In the genomic region with DNA sequence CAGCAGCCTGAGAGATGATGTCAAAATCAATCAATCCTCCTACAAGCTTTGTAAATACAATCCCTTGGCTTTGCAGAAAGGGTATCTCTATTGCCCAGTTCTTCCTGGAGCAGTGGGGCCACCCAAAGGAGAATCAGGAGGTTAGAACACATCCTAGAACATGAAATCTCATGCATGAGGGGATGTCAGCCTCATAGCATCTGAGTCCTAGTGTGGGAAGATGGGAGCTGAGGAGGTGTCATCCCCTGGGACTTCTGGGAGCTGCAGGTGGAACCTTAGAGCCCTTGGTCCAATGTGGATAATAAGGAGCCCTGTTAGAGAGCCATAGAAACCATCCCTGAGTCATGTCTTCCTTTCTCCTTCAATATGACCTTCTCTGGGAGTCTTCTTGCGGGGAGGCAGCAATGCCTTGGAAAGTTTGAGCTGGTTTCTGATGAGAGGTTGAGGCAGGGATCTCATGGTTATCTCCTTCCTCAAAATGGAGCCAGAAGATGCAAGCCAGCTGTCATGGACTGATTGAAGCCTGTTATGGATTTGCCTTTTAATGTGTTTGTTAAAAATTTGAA, we compare ENCODE assay signal across 19 cellular contexts.
DNase-seq lines count a peak whose midpoint lies in the region; ATAC-seq and TF ChIP-seq lines count a peak whose summit lies in the region.
"Had no signal": no experiment of that assay in that cellular context is flagged by ENCODE, and none has a peak within 500 bp of the region (broad histone marks: within the 10 kb centered on the region; RNA-seq: fewer than 3 reads in every experiment).

No MANE protein-coding gene starts in this region.

- H3K27ac Mint-ChIP-seq in WTC11 = peak overlapping the region; percentile 84
- H3K27ac Mint-ChIP-seq: B cell; CD4-positive, alpha-beta memory T cell; HFFc6 had no signal

- H3K4me1 Mint-ChIP-seq in WTC11 = peaks cover 87% of the 10 kb centered on the region
- H3K4me1 Mint-ChIP-seq: CD4-positive, alpha-beta memory T cell had no signal

- TF ChIP-seq POLR2A in IMR-90 (IDR thresholded peaks at IDR 0.05; ENCODE audit: low read depth, low read length) = no peak

- H3K9me3 ChIP-seq in BLaER1 (no peaks in the 10 kb centered on the region), IMR-90 (ENCODE audit: control insufficient read depth, insufficient read depth, low read length) (no peaks in the 10 kb centered on the region), osteoblast (ENCODE audit: low read depth, low read length) (no peaks in the 10 kb centered on the region)
- H3K9me3 ChIP-seq: HAP-1 had no signal

- no peak overlapping the region for H3K23ac ChIP-seq in IMR-90 (ENCODE audit: low read depth, low read length)

- H3K56ac ChIP-seq in IMR-90 (ENCODE audit: extremely low read depth, insufficient read depth, low read length) = no peak overlapping the region

- H3K27me3 ChIP-seq in BLaER1 = no peaks in the 10 kb centered on the region
- peaks cover 7% of the 10 kb centered on the region; the same call in 1 of the 2 replicates for H3K27me3 ChIP-seq in IMR-90 (ENCODE audit: control insufficient read depth, insufficient read depth, low read length)
- H3K27me3 ChIP-seq in osteoblast (ENCODE audit: insufficient read depth, low read length) = no peaks in the 10 kb centered on the region

- intact Hi-C loops in IMR-90 (cut with micrococcal nuclease) = no loop called here

- H3K9me1 ChIP-seq in IMR-90 (ENCODE audit: insufficient read depth, low read length) = no peaks in the 10 kb centered on the region

- H4K20me1 ChIP-seq in BLaER1 = no peaks in the 10 kb centered on the region
- H4K20me1 ChIP-seq in IMR-90 (ENCODE audit: insufficient read depth, low read length) = no peaks in the 10 kb centered on the region; the same call in 1 of the 2 replicates
- H4K20me1 ChIP-seq in osteoblast (ENCODE audit: insufficient read depth, low read length) = no peaks in the 10 kb centered on the region

- in situ Hi-C loops in IMR-90 (cut with MboI; ENCODE audit: low sequenced_read_pairs) = no loop called here

- no peak overlapping the region for H4K8ac ChIP-seq in IMR-90 (ENCODE audit: low read depth in 2 of 2, low read length in 2 of 2)

- no peak overlapping the region for H2BK20ac ChIP-seq in IMR-90 (ENCODE audit: low read depth, low read length)

- H3K79me1 ChIP-seq in IMR-90 (ENCODE audit: low read depth in 1 of 2, low read length in 2 of 2) = no peaks in the 10 kb centered on the region

- no peak overlapping the region for H2BK5ac ChIP-seq in IMR-90 (ENCODE audit: low read depth, low read length, poor library complexity, severe bottlenecking)

- H2BK120ac ChIP-seq in IMR-90 (ENCODE audit: low read depth, low read length) = no peak overlapping the region

- H3K9me3 Mint-ChIP-seq in WTC11 = no peaks in the 10 kb centered on the region
- H3K9me3 Mint-ChIP-seq: HFFc6 had no signal

- TF ChIP-seq CTCF in IMR-90 (conservative IDR thresholded peaks at IDR 0.05; ENCODE audit: low read depth, low read length) (no peak), WTC11 (IDR thresholded peaks at IDR 0.05) (no peak), osteoblast (IDR thresholded peaks at IDR 0.05; ENCODE audit: extremely low read depth, low read depth, low read length) (no peak)

- no peak for TF ChIP-seq RAD21 in IMR-90 (IDR thresholded peaks at IDR 0.05; ENCODE audit: low read length)

- no peak overlapping the region for H2AK5ac ChIP-seq in IMR-90 (ENCODE audit: low read depth, low read length)

- BruUV-seq in IMR-90 (replicated peaks; lab: Mats Ljungman, UMichigan) = no TSS peak

- H2AFZ ChIP-seq in IMR-90 (replicated peaks; ENCODE audit: low read length, poor library complexity) (peak overlapping the region; percentile 21), osteoblast (ENCODE audit: low read length) (no peak overlapping the region)
- H2AFZ ChIP-seq: GM23248 had no signal

- H3K4me1 ChIP-seq in BLaER1 (peaks cover 14% of the 10 kb centered on the region), IMR-90 (ENCODE audit: control insufficient read depth, insufficient read depth, low read length) (no peaks in the 10 kb centered on the region), osteoblast (ENCODE audit: insufficient read depth, low read length) (no peaks in the 10 kb centered on the region)
- H3K4me1 ChIP-seq: HAP-1 had no signal

- no CpG with 5 or more reads among the region's 1 CpG for WGBS in IMR-90 (ENCODE audit: extremely low coverage in 2 of 2, insufficient read length in 1 of 2), 2 experiments

- no peaks in the 10 kb centered on the region for H3K27me3 Mint-ChIP-seq in WTC11 (ENCODE audit: low read depth)
- H3K27me3 Mint-ChIP-seq: B cell; CD4-positive, alpha-beta memory T cell had no signal

- H3K4me3 Mint-ChIP-seq in WTC11 = no peak overlapping the region
- H3K4me3 Mint-ChIP-seq: B cell; CD4-positive, alpha-beta memory T cell; HFFc6 had no signal

- H3K18ac ChIP-seq in IMR-90 (ENCODE audit: low read depth, low read length) = no peak overlapping the region

- dilution Hi-C loops in IMR-90 (cut with HindIII; ENCODE audit: low sequenced_read_pairs, unreplicated experiment) = no loop called here

- CTCF ChIA-PET in IMR-90 (lab: Yijun Ruan, JAX) = no interaction called here
- CTCF ChIA-PET in WTC11 (lab: Charles Lee) = no interaction called here

- DNase-seq in IMR-90 = no peak
- no peak for DNase-seq in WTC11 (ENCODE audit: low spot score)
- DNase-seq in osteoblast (ENCODE audit: insufficient read length, low spot score, missing footprints) = peak; percentile 36
- DNase-seq in NOMO-1 treated with dmso at 0.1 percent for 144 hours (lab: John Stamatoyannopoulos, UW; ENCODE audit: unreplicated experiment) = no peak
- no peak for DNase-seq in hypothalamus (lab: John Stamatoyannopoulos, UW)
- DNase-seq: C1 segment of cervical spinal cord; Calu3; CD4-positive, alpha-beta memory T cell; COR-L47; DMS53; DND-41; GM23248; HFFc6 had no signal

- no peak overlapping the region for H4K5ac ChIP-seq in IMR-90 (ENCODE audit: low read depth, low read length)

- no peaks in the 10 kb centered on the region for H3K36me3 ChIP-seq in BLaER1
- H3K36me3 ChIP-seq in IMR-90 (ENCODE audit: control insufficient read depth, insufficient read depth, low read length) = no peaks in the 10 kb centered on the region
- H3K36me3 ChIP-seq in osteoblast (ENCODE audit: insufficient read depth, low read length) = no peaks in the 10 kb centered on the region
- H3K36me3 ChIP-seq: HAP-1 had no signal

- H3K4me3 ChIP-seq in BLaER1 (no peak overlapping the region), IMR-90 (ENCODE audit: insufficient read depth, low read depth, low read length) (no peak overlapping the region), osteoblast (ENCODE audit: insufficient read depth, low read length) (no peak overlapping the region)
- H3K4me3 ChIP-seq: GM23248, HAP-1 had no signal

- POLR2A ChIA-PET in IMR-90 (lab: Charles Lee; ENCODE audit: unreplicated experiment) (no interaction called here), WTC11 (lab: Charles Lee) (interaction anchor here (0.8 kb wide), 1 partner anchor 74 kb away, joined by 4 read pairs; no protein-coding TSS in a partner anchor)

- no peak overlapping the region for H2AK9ac ChIP-seq in IMR-90 (replicated peaks; ENCODE audit: low read depth, low read length, poor library complexity)

- ATAC-seq in IMR-90 (ENCODE audit: low read depth) (no peak), WTC11 (peak; percentile 12), GM19467 (IDR thresholded peaks at IDR 0.05; ENCODE audit: unreplicated experiment) (no peak), HG02981 (IDR thresholded peaks at IDR 0.05; ENCODE audit: unreplicated experiment) (no peak)

- no peak overlapping the region for H3K27ac ChIP-seq in BLaER1
- H3K27ac ChIP-seq in IMR-90 (ENCODE audit: insufficient read depth, low read length) = no peak overlapping the region
- H3K27ac ChIP-seq in osteoblast (ENCODE audit: low read depth, low read length) = no peak overlapping the region
- H3K27ac ChIP-seq: 22Rv1, GM23248 had no signal

- H3K79me2 ChIP-seq in osteoblast (ENCODE audit: insufficient read depth, low read length) = no peaks in the 10 kb centered on the region

- H3K4me2 ChIP-seq in BLaER1 (peak overlapping the region; percentile 47), IMR-90 (ENCODE audit: low read depth, low read length) (no peak overlapping the region), osteoblast (ENCODE audit: insufficient read depth, low read length) (no peak overlapping the region)

- H3K9ac ChIP-seq in BLaER1 (no peak overlapping the region), IMR-90 (ENCODE audit: low read depth, low read length) (no peak overlapping the region)
- H3K9ac ChIP-seq: GM23248 had no signal

- peaks cover 67% of the 10 kb centered on the region for H3K36me3 Mint-ChIP-seq in WTC11
- H3K36me3 Mint-ChIP-seq: CD4-positive, alpha-beta memory T cell had no signal

- no peak overlapping the region for H3K4ac ChIP-seq in IMR-90 (ENCODE audit: low read depth, low read length)

- no peak overlapping the region for H2BK15ac ChIP-seq in IMR-90 (ENCODE audit: low read depth, low read length)

- no peak overlapping the region for H4K91ac ChIP-seq in IMR-90 (ENCODE audit: insufficient read depth, low read depth, low read length)

- no peak overlapping the region for H3K14ac ChIP-seq in IMR-90 (replicated peaks; ENCODE audit: low read depth, low read length)

TF ChIP-seq in IMR-90, 13 proteins besides CTCF, POLR2A, EP300 and RAD21 (continues in another document):
- no peak for TF ChIP-seq BHLHE40 (IDR thresholded peaks at IDR 0.05; ENCODE audit: low read depth, low read length)
- no peak for TF ChIP-seq MAFK (IDR thresholded peaks at IDR 0.05; ENCODE audit: low read depth, low read length)
- no peak for TF ChIP-seq RFX5 (IDR thresholded peaks at IDR 0.05; ENCODE audit: low read depth, low read length)
- TF ChIP-seq FOS (IDR thresholded peaks at IDR 0.05; ENCODE audit: low read depth, low read length) = no peak
- TF ChIP-seq NFE2L2 (IDR thresholded peaks at IDR 0.05; ENCODE audit: low read depth, low read length) = no peak
- no peak for TF ChIP-seq CHD1 (IDR thresholded peaks at IDR 0.05; ENCODE audit: low read depth, low read length)
- TF ChIP-seq SMC3 (IDR thresholded peaks at IDR 0.05; ENCODE audit: low read depth, low read length) = no peak

TF ChIP-seq in WTC11, 78 proteins besides CTCF, POLR2A, EP300 and RAD21 (continues in another document):
- peak; percentile 11; the same call in 1 of the 2 replicates for TF ChIP-seq FOXP4 (CRISPR knock-in tag; IDR thresholded peaks at IDR 0.05)
